Comparison of ENCODE assay signal across 21 cellular contexts in the genomic region with DNA sequence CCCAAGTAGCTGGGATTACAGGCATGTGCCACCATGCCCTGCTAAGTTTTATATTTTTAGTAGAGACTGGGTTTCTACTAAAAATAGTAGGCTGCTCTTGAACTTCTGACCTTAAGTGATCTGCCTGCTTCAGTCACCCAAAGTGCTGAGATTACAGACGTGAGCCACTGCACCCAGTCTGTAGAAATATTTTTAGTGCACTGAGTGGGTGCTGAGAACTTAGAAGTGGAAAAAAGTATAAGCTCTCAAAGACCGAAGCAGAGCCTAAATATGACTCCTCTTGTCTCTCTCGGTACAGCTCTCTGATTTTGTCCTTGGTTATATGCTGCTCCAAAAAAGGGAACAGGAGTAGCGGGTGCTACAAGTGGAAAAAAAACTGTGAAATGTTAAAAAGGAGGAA.
"Had no signal": no experiment of that assay in that cellular context is flagged by ENCODE, and none has a peak within 500 bp of the region (broad histone marks: within the 10 kb centered on the region; RNA-seq: fewer than 3 reads in every experiment).

No MANE protein-coding gene starts in this region.

- H3K9me3 ChIP-seq: sigmoid colon, transverse colon had no signal

- H3K4me3 ChIP-seq: lung, sigmoid colon, smooth muscle cell, transverse colon had no signal

- H3K27me3 ChIP-seq: sigmoid colon, transverse colon had no signal

- H3K36me3 ChIP-seq: sigmoid colon, transverse colon, WERI-Rb-1 had no signal

- DNase-seq: activated CD4-positive, alpha-beta T cell treated with anti-CD3 and anti-CD28 coated beads, Interleukin-2, amount 10 ng/mL, durations not matched to agents 7 days and 5 days; activated CD4-positive, CD25-positive, alpha-beta regulatory T cell treated with anti-CD3 and anti-CD28 coated beads, Interleukin-2, amount 50 U/mL, for 72 hours; activated CD8-positive, alpha-beta memory T cell treated with anti-CD3 and anti-CD28 coated beads, Interleukin-2, amount 10 ng/mL, durations not matched to agents 7 days and 5 days; activated CD8-positive, alpha-beta T cell treated with anti-CD3 and anti-CD28 coated beads for 36 hours; activated effector memory CD4-positive, alpha-beta T cell treated with anti-CD3 and anti-CD28 coated beads, Interleukin-2, amount 50 U/mL, for 16 hours; activated naive CD4-positive, alpha-beta T cell treated with anti-CD3 and anti-CD28 coated beads, Interleukin-2, amount 10 ng/mL, durations not matched to agents 7 days and 5 days; activated T-cell treated with anti-CD3 and anti-CD28 coated beads for 4 hours; amygdala; effector CD8-positive, alpha-beta T cell; erythroblast; foreskin fibroblast; kidney; naive thymus-derived CD8-positive, alpha-beta T cell; sigmoid colon; stimulated activated CD4-positive, alpha-beta T cell treated with anti-CD3 and anti-CD28 coated beads, Interleukin-15, amount 100 ng/mL, for 24 hours; stimulated activated CD8-positive, alpha-beta memory T cell treated with anti-CD3 and anti-CD28 coated beads, Interleukin-4, amount 100 ng/mL, for 48 hours; stimulated activated naive B cell treated with anti-CD40 and anti-IgM and Interleukin-4, amounts not matched to agents 10 μg/mL and 1 μg/mL and 100 μg/mL, for 72 hours; transverse colon; WERI-Rb-1 had no signal
